8 cellular contexts compared by ENCODE assay signal in genomic region chrX:9566150-9566621, GRCh38.
DNase-seq lines count a peak whose midpoint lies in the region; ATAC-seq and TF ChIP-seq lines count a peak whose summit lies in the region.

No MANE protein-coding gene starts in this region.

- H3K27ac Mint-ChIP-seq in glutamatergic neuron (ENCODE audit: unreplicated experiment) = no peak overlapping the region

- TF ChIP-seq CTCF in glutamatergic neuron (IDR thresholded peaks at IDR 0.05; ENCODE audit: partially characterized antibody, unreplicated experiment) = no peak

- H3K9me3 Mint-ChIP-seq in glutamatergic neuron (ENCODE audit: unreplicated experiment) = peaks cover 2% of the 10 kb centered on the region

- no peaks in the 10 kb centered on the region for H3K27me3 Mint-ChIP-seq in glutamatergic neuron (ENCODE audit: unreplicated experiment)

- peak; percentile 80 for DNase-seq in Daoy (ENCODE audit: low read depth)
- DNase-seq in NCI-H226 = peak; percentile 79
- DNase-seq in cerebellar cortex (ENCODE audit: low spot score) = peak; percentile 72
- DNase-seq in mucosa of gallbladder (ENCODE audit: low spot score) = peak; percentile 80
- DNase-seq in glutamatergic neuron = no peak
- no peak for DNase-seq in SK-N-DZ (ENCODE audit: low spot score)

- H3K4me1 Mint-ChIP-seq in glutamatergic neuron (ENCODE audit: low read depth, unreplicated experiment) = no peaks in the 10 kb centered on the region

- H3K4me3 Mint-ChIP-seq in glutamatergic neuron (ENCODE audit: unreplicated experiment) = no peak overlapping the region

- H3K36me3 Mint-ChIP-seq in glutamatergic neuron (ENCODE audit: unreplicated experiment) = no peaks in the 10 kb centered on the region

- no peak for ATAC-seq in GM19351 (IDR thresholded peaks at IDR 0.05; ENCODE audit: unreplicated experiment)
- ATAC-seq in HG03108 (IDR thresholded peaks at IDR 0.05; ENCODE audit: unreplicated experiment) = no peak

Comparison
In these comparisons a context has a peak if more than half of its experiments do, and no peak if none do; other contexts are left out.
1. DNase-seq: peak in Daoy (single experiment), NCI-H226 (single experiment), cerebellar cortex (single experiment) and mucosa of gallbladder (single experiment); none in glutamatergic neuron (single experiment) and SK-N-DZ (single experiment).